In the genomic region with DNA sequence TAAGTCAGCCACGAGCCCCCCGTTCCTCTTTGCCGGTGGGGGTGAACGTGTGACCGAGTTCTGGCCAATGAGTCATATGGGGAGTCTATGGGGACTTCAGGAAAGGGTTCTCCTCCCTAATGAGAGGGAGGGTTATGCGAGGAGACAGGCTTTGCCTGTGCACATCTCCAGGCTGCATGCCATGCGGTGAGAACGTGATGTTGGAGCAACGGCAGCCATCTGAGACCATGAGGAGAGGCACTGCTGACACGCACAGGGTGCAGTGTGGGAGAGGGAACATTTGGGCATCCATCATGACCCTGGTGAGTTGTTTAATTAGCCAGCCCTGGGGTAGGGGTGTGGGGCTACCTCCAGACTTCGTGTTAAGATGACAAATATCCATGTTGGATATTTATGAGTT, we compare ENCODE assay signal across 37 cellular contexts.
"Had no signal": no experiment of that assay in that cellular context is flagged by ENCODE, and none has a peak within 500 bp of the region (broad histone marks: within the 10 kb centered on the region; RNA-seq: fewer than 3 reads in every experiment).

No MANE protein-coding gene starts in this region.

- H3K9ac ChIP-seq: KMS-11 had no signal

- H3K27ac ChIP-seq: brain microvascular endothelial cell, cardiac muscle cell, KMS-11, VCaP had no signal

- ATAC-seq: activated CD8-positive, alpha-beta memory T cell treated with anti-CD3 and anti-CD28 coated beads, Interleukin-2, amount 10 ng/mL, durations not matched to agents 7 days and 5 days; Panc1; SK-N-SH treated with all-trans-retinoic acid at 6 μM for 48 hours had no signal

- H3K36me3 ChIP-seq: brain microvascular endothelial cell, cardiac muscle cell had no signal

- H3K27me3 ChIP-seq: cardiac muscle cell had no signal

- H3K36me3 Mint-ChIP-seq: activated CD8-positive, alpha-beta memory T cell treated with anti-CD3 and anti-CD28 coated beads, Interleukin-2, amount 10 ng/mL, durations not matched to agents 7 days and 5 days; activated naive CD8-positive, alpha-beta T cell treated with anti-CD3 and anti-CD28 coated beads for 36 hours had no signal

- H3K9me3 Mint-ChIP-seq: activated CD4-positive, alpha-beta memory T cell treated with anti-CD3 and anti-CD28 coated beads, Interleukin-2, amount 10 ng/mL, durations not matched to agents 7 days and 5 days; activated naive CD8-positive, alpha-beta T cell treated with anti-CD3 and anti-CD28 coated beads for 36 hours; central memory CD8-positive, alpha-beta T cell had no signal

- DNase-seq: activated CD4-positive, alpha-beta memory T cell treated with anti-CD3 and anti-CD28 coated beads, Interleukin-2, amount 10 ng/mL, durations not matched to agents 7 days and 5 days; activated CD4-positive, alpha-beta T cell treated with anti-CD3 and anti-CD28 coated beads for 1 hour; activated CD4-positive, alpha-beta T cell treated with anti-CD3 and anti-CD28 coated beads for 48 hours; activated CD4-positive, CD25-positive, alpha-beta regulatory T cell; activated CD8-positive, alpha-beta memory T cell treated with anti-CD3 and anti-CD28 coated beads for 24 hours; activated CD8-positive, alpha-beta memory T cell treated with anti-CD3 and anti-CD28 coated beads, Interleukin-2, amount 10 ng/mL, durations not matched to agents 7 days and 5 days; activated CD8-positive, alpha-beta memory T cell treated with anti-CD3 and anti-CD28 coated beads, Interleukin-2, amount 50 U/mL, for 48 hours; activated effector memory CD4-positive, alpha-beta T cell treated with Interleukin-2 at 50 U/mL for 16 hours; activated naive CD4-positive, alpha-beta T cell; activated naive CD4-positive, alpha-beta T cell treated with anti-CD3 and anti-CD28 coated beads, Interleukin-2, amount 50 U/mL, for 16 hours; activated naive CD8-positive, alpha-beta T cell treated with anti-CD3 and anti-CD28 coated beads for 36 hours; activated T-cell treated with anti-CD3 and anti-CD28 coated beads, Interleukin-2, amount 50 U/mL, for 48 hours; amniotic stem cell; aorta; brain microvascular endothelial cell; MM.1S; MV-4-11; NCI-H1092; NCI-H1436 treated with DMSO at 0.1 percent for 48 hours; NCI-H1694 treated with DMSO at 0.1 percent for 48 hours; NCI-H2029; NCI-H2107; NCI-H2171 treated with DMSO at 0.1 percent for 48 hours; NCI-H226; NCI-H446 treated with DMSO at 0.1 percent for 48 hours; NCI-H524; NCI-H69; SIG-M5; T-helper 1 cell; T-helper 2 cell; T-helper 9 cell had no signal

- H3K4me3 ChIP-seq: cardiac muscle cell had no signal

- H3K4me1 Mint-ChIP-seq: activated CD4-positive, alpha-beta memory T cell treated with anti-CD3 and anti-CD28 coated beads, Interleukin-2, amount 10 ng/mL, durations not matched to agents 7 days and 5 days; activated CD8-positive, alpha-beta memory T cell treated with anti-CD3 and anti-CD28 coated beads, Interleukin-2, amount 10 ng/mL, durations not matched to agents 7 days and 5 days; activated naive CD8-positive, alpha-beta T cell treated with anti-CD3 and anti-CD28 coated beads for 36 hours; central memory CD8-positive, alpha-beta T cell had no signal

- H3K4me2 ChIP-seq: KMS-11 had no signal

- H3K4me3 Mint-ChIP-seq: activated CD4-positive, alpha-beta memory T cell treated with anti-CD3 and anti-CD28 coated beads, Interleukin-2, amount 10 ng/mL, durations not matched to agents 7 days and 5 days; activated CD8-positive, alpha-beta memory T cell treated with anti-CD3 and anti-CD28 coated beads, Interleukin-2, amount 10 ng/mL, durations not matched to agents 7 days and 5 days; activated naive CD8-positive, alpha-beta T cell treated with anti-CD3 and anti-CD28 coated beads for 36 hours; central memory CD8-positive, alpha-beta T cell had no signal

- H3K27ac Mint-ChIP-seq: activated CD4-positive, alpha-beta memory T cell treated with anti-CD3 and anti-CD28 coated beads, Interleukin-2, amount 10 ng/mL, durations not matched to agents 7 days and 5 days; activated CD8-positive, alpha-beta memory T cell treated with anti-CD3 and anti-CD28 coated beads, Interleukin-2, amount 10 ng/mL, durations not matched to agents 7 days and 5 days; activated naive CD8-positive, alpha-beta T cell treated with anti-CD3 and anti-CD28 coated beads for 36 hours had no signal

- H3K27me3 Mint-ChIP-seq: activated CD4-positive, alpha-beta memory T cell treated with anti-CD3 and anti-CD28 coated beads, Interleukin-2, amount 10 ng/mL, durations not matched to agents 7 days and 5 days; activated CD8-positive, alpha-beta memory T cell treated with anti-CD3 and anti-CD28 coated beads, Interleukin-2, amount 10 ng/mL, durations not matched to agents 7 days and 5 days; activated naive CD8-positive, alpha-beta T cell treated with anti-CD3 and anti-CD28 coated beads for 36 hours; central memory CD8-positive, alpha-beta T cell had no signal
